ENCODE assay signal across 13 cellular contexts in genomic region chr7:29442146-29442545, GRCh38.
DNase-seq lines count a peak whose midpoint lies in the region; ATAC-seq, FAIRE-seq and TF ChIP-seq lines count a peak whose summit lies in the region.
"Had no signal": no experiment of that assay in that cellular context is flagged by ENCODE, and none has a peak within 500 bp of the region (broad histone marks: within the 10 kb centered on the region; RNA-seq: fewer than 3 reads in every experiment).

No MANE protein-coding gene starts in this region.

- DNase-seq in COLO829 (ENCODE audit: low spot score) (peak; percentile 13), M059J (ENCODE audit: low read depth) (peak; percentile 66), PC-9 (peak in 1 of 2 experiments; percentile 63), left cardiac atrium (no peak), NOMO-1 (lab: John Stamatoyannopoulos, UW; ENCODE audit: unreplicated experiment in 2 of 2) (no peak), G401 (ENCODE audit: low spot score) (no peak), AG08396 (ENCODE audit: low spot score) (no peak), RCC 7860 (ENCODE audit: low spot score) (no peak)
- DNase-seq: Kasumi-1; stimulated activated CD4-positive, alpha-beta T cell treated with anti-CD3 and anti-CD28 coated beads, Interleukin-1b, Interleukin-23, amount 100 ng/mL, for 48 hours; transverse colon had no signal

- intact Hi-C loops in PC-9 (cut with micrococcal nuclease; ENCODE audit: unreplicated experiment) (no loop called here), left cardiac atrium (cut with DNase I) (no loop called here)

- H4K20me1 ChIP-seq in PC-9 (ENCODE audit: insufficient read depth) = no peaks in the 10 kb centered on the region

- no peak overlapping the region for H2AFZ ChIP-seq in PC-9

- in situ Hi-C loops in G401 (cut with HindIII; ENCODE audit: low sequenced_read_pairs) = no loop called here

- H3K9me2 ChIP-seq in PC-9 (ENCODE audit: insufficient read depth) = no peaks in the 10 kb centered on the region; the same call in 1 of the 2 replicates

- H3K36me3 ChIP-seq in PC-9 (ENCODE audit: low read depth) = no peaks in the 10 kb centered on the region
- H3K36me3 ChIP-seq: transverse colon had no signal

- H3F3A ChIP-seq in PC-9 (ENCODE audit: insufficient read depth, low read depth) = no peaks in the 10 kb centered on the region; the same call in 1 of the 2 replicates

- CTCF ChIA-PET in PC-9 (lab: Charles Lee) = no interaction called here

- BruUV-seq in PC-9 (replicated peaks; lab: Mats Ljungman, UMichigan) = no TSS peak

- no peaks in the 10 kb centered on the region for H3K9me3 ChIP-seq in PC-9 (ENCODE audit: insufficient read depth, low read depth)
- H3K9me3 ChIP-seq: transverse colon had no signal

- no peaks in the 10 kb centered on the region for H3K79me2 ChIP-seq in PC-9 (ENCODE audit: low read depth)

- peak; percentile 38 to 89 for ATAC-seq in left cardiac atrium

- H3K27ac ChIP-seq in PC-9 = no peak overlapping the region
- H3K27ac ChIP-seq: transverse colon had no signal

- H3K27me3 ChIP-seq in PC-9 (ENCODE audit: insufficient read depth, low read depth) = no peaks in the 10 kb centered on the region
- H3K27me3 ChIP-seq: transverse colon had no signal

- H3K4me1 ChIP-seq in PC-9 (replicated peaks; ENCODE audit: insufficient read depth) = peaks cover 23% of the 10 kb centered on the region
- H3K4me1 ChIP-seq: transverse colon had no signal

- TF ChIP-seq CTCF in PC-9 (conservative IDR thresholded peaks at IDR 0.05) = no peak

- H3K4me3 ChIP-seq in PC-9 = no peak overlapping the region
- H3K4me3 ChIP-seq: transverse colon had no signal

- H3K4me2 ChIP-seq in PC-9 = peak overlapping the region; percentile 1; the same call in 1 of the 2 replicates

- no peak for FAIRE-seq in RCC 7860 (lab: Jason Lieb, UNC)
- FAIRE-seq: endometrium, GM18507 had no signal

- POLR2A ChIA-PET in PC-9 (lab: Charles Lee; ENCODE audit: unreplicated experiment) = no interaction called here

Comparison
In these comparisons a context has a peak if more than half of its experiments do, and no peak if none do; other contexts are left out.
1. DNase-seq: peak in COLO829 (single experiment) and M059J (single experiment); none in left cardiac atrium (single experiment), NOMO-1 (0 of 2), G401 (single experiment), AG08396 (single experiment) and RCC 7860 (single experiment).